ENCODE assay signal across 11 cellular contexts in genomic region chr6:105178110-105178509, GRCh38. TPM values are rescaled to one million over a fixed set of nuclear protein-coding genes. Genes with fewer than 3 reads are reported as not detected.
DNase-seq lines count a peak whose midpoint lies in the region; TF ChIP-seq lines count a peak whose summit lies in the region.
"Had no signal": no experiment of that assay in that cellular context is flagged by ENCODE, and none has a peak within 500 bp of the region (broad histone marks: within the 10 kb centered on the region; RNA-seq: fewer than 3 reads in every experiment).

No MANE protein-coding gene starts in this region.

- in situ Hi-C loops in SK-MEL-5 (cut with HindIII; ENCODE audit: low pct_unique_long_range_greater_than_20kb, low sequenced_read_pairs) = no loop called here

- H3K27me3 ChIP-seq in skeletal muscle tissue (ENCODE audit: control insufficient read depth in 3 of 3, insufficient read depth in 3 of 3, low read length in 3 of 3) = no peaks in the 10 kb centered on the region

- TF ChIP-seq CTCF in fibroblast of pulmonary artery (IDR thresholded peaks at IDR 0.05; ENCODE audit: low read length, missing control alignments) = no peak

- H3K27ac ChIP-seq in skeletal muscle tissue (ENCODE audit: low read depth, low read length) = peak overlapping the region; percentile 95

- DNase-seq in DMS53 (lab: John Stamatoyannopoulos, UW) = peak; percentile 19
- no peak for DNase-seq in DMS53 treated with DMSO at 0.1 percent for 48 hours (lab: John Stamatoyannopoulos, UW; ENCODE audit: unreplicated experiment)
- DNase-seq in SK-MEL-5 (ENCODE audit: low read depth, low spot score) = peak; percentile 49
- DNase-seq in fibroblast of pulmonary artery (ENCODE audit: low read depth) = peak; percentile 82
- no peak for DNase-seq in activated CD8-positive, alpha-beta memory T cell treated with anti-CD3 and anti-CD28 coated beads, Interleukin-2, amount 50 U/mL, for 48 hours
- no peak for DNase-seq in NCI-H1436 treated with DMSO at 0.1 percent for 48 hours (lab: John Stamatoyannopoulos, UW)
- no peak for DNase-seq in NCI-H446 treated with DMSO at 0.1 percent for 48 hours (lab: John Stamatoyannopoulos, UW)
- DNase-seq: 8988T, kidney glomerular epithelial cell, NCI-H2227 treated with DMSO at 0.1 percent for 48 hours had no signal

- peaks cover 7 to 11% (median 8%) of the 10 kb centered on the region in 3 donors for H3K4me1 ChIP-seq in skeletal muscle tissue (ENCODE audit: control insufficient read depth in 3 of 3, insufficient read depth in 3 of 3, low read length in 3 of 3)

- H3K36me3 ChIP-seq in skeletal muscle tissue (ENCODE audit: control insufficient read depth in 3 of 3, insufficient read depth in 3 of 3, low read length in 3 of 3) = no peaks in the 10 kb centered on the region

- H3K4me3 ChIP-seq in fibroblast of pulmonary artery (replicated peaks; ENCODE audit: low read depth, low read length) (no peak overlapping the region), skeletal muscle tissue (ENCODE audit: low read length in 3 of 3) (peak overlapping the region; percentile 76 to 81 (median 81))

- H3K9me3 ChIP-seq in skeletal muscle tissue (ENCODE audit: control insufficient read depth in 3 of 3, low read length in 3 of 3) = no peaks in the 10 kb centered on the region

- peak overlapping the region; percentile 91 to 95 (median 92) for H3K9ac ChIP-seq in skeletal muscle tissue (ENCODE audit: low read depth in 1 of 3, low read length in 3 of 3)

RNA-seq across cellular contexts. Expression of gene POPDC3, which starts 1.7 kb away (rescaled TPM):
- 67.5 and 69.1 TPM in 2 replicates for total RNA-seq in SK-MEL-5 (2014; rRNA removed; shearing (Covaris generic))
- polyA plus RNA-seq in SK-MEL-5 (2015; cell fraction: cytosol; rRNA removed) = 47.4 and 49.4 TPM in 2 replicates
- 27.3 and 38.3 TPM in 2 replicates for polyA plus RNA-seq in SK-MEL-5 (2015; cell fraction: nucleus; rRNA removed)
- 52.2 TPM for total RNA-seq in skeletal muscle tissue

Comparison
In these comparisons a context has a peak if more than half of its experiments do, and no peak if none do; other contexts are left out.
1. DNase-seq: peak in DMS53 (single experiment), SK-MEL-5 (single experiment) and fibroblast of pulmonary artery (single experiment); none in DMS53 treated with DMSO at 0.1 percent for 48 hours (single experiment), activated CD8-positive, alpha-beta memory T cell treated with anti-CD3 and anti-CD28 coated beads, Interleukin-2, amount 50 U/mL, for 48 hours (single experiment), NCI-H1436 treated with DMSO at 0.1 percent for 48 hours (single experiment) and NCI-H446 treated with DMSO at 0.1 percent for 48 hours (single experiment).